ENCODE assay signal across 8 cellular contexts in genomic region chr21:26844258-26845065, GRCh38. TPM values are rescaled to one million over a fixed set of nuclear protein-coding genes. Genes with fewer than 3 reads are reported as not detected.
A peak's percentile ranks its signal among the peaks of the same experiment; 100 is the strongest.
DNase-seq lines count a peak whose midpoint lies in the region; ATAC-seq and TF ChIP-seq lines count a peak whose summit lies in the region.

No MANE protein-coding gene starts in this region.

- peak overlapping the region; percentile 46 to 93 (median 87) for H3K27ac ChIP-seq in spleen

- 0 to 4% (median 1%) methylated on average over 30 to 96 of the region's 96 CpGs for WGBS in spleen, 5 donors

- DNase-seq in NOMO-1 (lab: John Stamatoyannopoulos, UW; ENCODE audit: unreplicated experiment in 2 of 2) (peak; percentile 26 to 27), choroid plexus epithelial cell (ENCODE audit: low read depth) (peak; percentile 65), kidney tubule cell (ENCODE audit: low spot score) (peak; percentile 60), spleen (peak; percentile 77), DMS153 treated with DMSO at 0.1 percent for 48 hours (lab: John Stamatoyannopoulos, UW; ENCODE audit: unreplicated experiment) (no peak)

- TF ChIP-seq POLR2A in spleen (IDR thresholded peaks at IDR 0.05), result no peak

- H3K27me3 ChIP-seq in spleen (replicated peaks in 1 of 7), result peaks cover 0 to 70% (median 38%) of the 10 kb centered on the region in 7 donors

- peak; percentile 17 for TF ChIP-seq CTCF in choroid plexus epithelial cell (conservative IDR thresholded peaks at IDR 0.05; ENCODE audit: low read depth, low read length)
- TF ChIP-seq CTCF in spleen (IDR thresholded peaks at IDR 0.05 in 8 of 11, conservative IDR thresholded peaks at IDR 0.05 in 3 of 11), result no peak

- no peaks in the 10 kb centered on the region for H3K9me3 ChIP-seq in spleen

- H3K4me3 ChIP-seq in GM08714 (ENCODE audit: low read length) (peak overlapping the region; percentile 52), choroid plexus epithelial cell (ENCODE audit: low read depth, low read length) (peak overlapping the region; percentile 72), spleen (peak overlapping the region; percentile 45 to 81 (median 60))

- no peak for ATAC-seq in HG02678 (IDR thresholded peaks at IDR 0.05; ENCODE audit: unreplicated experiment)
- ATAC-seq in HG02642 (IDR thresholded peaks at IDR 0.05; ENCODE audit: poor library complexity, unreplicated experiment), result no peak

- H3K36me3 ChIP-seq in spleen, result peaks cover 0 to 31% (median 7%) of the 10 kb centered on the region in 6 donors

- intact Hi-C loops in spleen (cut with DNase I; ENCODE audit: low total_unique reads), result loop anchor here (5.0 to 10.0 kb wide), 2 partner anchors 1493 to 1900 kb away; no protein-coding TSS in a partner anchor

- H3K4me1 ChIP-seq in spleen, result peaks cover 13 to 83% (median 55%) of the 10 kb centered on the region in 6 donors

RNA-seq across cellular contexts. Expression of gene ADAMTS1, which starts 0.7 kb away (rescaled TPM):
- total RNA-seq in spleen, result 10 to 100 TPM; 15.9 to 71.6 (median 29.6) TPM
- polyA plus RNA-seq in spleen, result 10 to 100 TPM in 1 of 3 donors, 1 to 10 TPM in 2; 2.3 to 11.2 (median 7.8) TPM
